8 cellular contexts compared by ENCODE assay signal in the genomic region with DNA sequence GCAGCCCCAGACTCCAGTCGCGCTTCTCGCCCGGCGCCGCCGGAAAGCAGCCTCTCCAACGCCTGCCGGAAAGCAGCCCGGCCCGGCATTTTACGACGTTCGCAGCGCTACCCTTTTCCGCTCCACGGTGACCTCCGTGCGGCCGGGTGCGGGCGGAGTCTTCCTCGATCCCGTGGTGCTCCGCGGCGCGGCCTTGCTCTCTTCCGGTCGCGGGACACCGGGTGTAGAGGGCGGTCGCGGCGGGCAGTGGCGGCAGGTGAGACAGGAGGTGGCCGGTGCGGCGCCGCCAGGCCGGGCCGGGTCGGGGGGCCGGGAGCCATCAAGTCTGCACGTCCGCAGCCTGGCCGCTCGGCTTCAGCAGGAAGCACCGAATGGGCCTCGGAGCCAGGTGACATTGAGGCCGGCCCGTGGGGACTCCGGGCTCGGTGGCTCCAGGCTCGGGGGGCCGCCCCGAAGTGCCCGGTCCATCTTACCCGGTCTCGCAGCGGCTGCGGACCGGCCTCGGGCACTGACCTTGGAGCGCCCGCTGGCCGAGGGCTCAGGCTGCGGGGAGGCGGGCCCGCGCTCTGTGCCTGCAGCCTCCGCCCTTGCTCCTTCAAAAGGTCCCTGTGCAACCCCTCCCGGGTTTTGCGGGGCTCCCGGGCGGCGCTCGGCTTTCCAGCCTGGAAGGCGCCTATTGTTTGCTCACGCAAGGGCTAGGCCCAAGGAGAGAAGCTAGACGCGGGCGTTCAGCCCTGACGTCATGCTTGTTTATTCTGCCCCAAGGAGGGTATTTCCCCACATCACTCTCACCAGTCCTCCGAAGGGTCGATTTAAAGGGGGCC. TPM values are rescaled to one million over a fixed set of nuclear protein-coding genes. Genes with fewer than 3 reads are reported as not detected.
DNase-seq lines count a peak whose midpoint lies in the region; ATAC-seq and TF ChIP-seq lines count a peak whose summit lies in the region.

A gene (plus strand): TSS at position 199 of the 824 bp plus-strand sequence. CDS start 1,511 bp downstream, outside the sequence.
A gene (minus strand): TSS at position 48 of the 824 bp plus-strand sequence. CDS start 249 bp downstream, outside the sequence.

- ATAC-seq in GM21423 (IDR thresholded peaks at IDR 0.05; ENCODE audit: unreplicated experiment) = peak; percentile 73

- H3K4me3 ChIP-seq in HUES48 (ENCODE audit: low read depth, low read length) (peak within 1 kb of the TSS; percentile 95), NT2/D1 (ENCODE audit: insufficient read length, low read depth) (peak within 1 kb of the TSS; percentile 99), endodermal cell (ENCODE audit: low read length) (peak within 1 kb of the TSS; percentile 91)

- H3K27ac ChIP-seq in HUES48 (ENCODE audit: low read depth, low read length) (peak within 1 kb of the TSS; percentile 90), endodermal cell (ENCODE audit: low read depth, low read length) (peak within 1 kb of the TSS; percentile 69)

- H3K9ac ChIP-seq in HUES48 (ENCODE audit: low read depth, low read length) (peak within 1 kb of the TSS; percentile 93), NT2/D1 (ENCODE audit: insufficient read length, low read depth) (peak within 1 kb of the TSS; percentile 100), endodermal cell (ENCODE audit: extremely low read depth, low read length, poor library complexity, severe bottlenecking) (peak within 1 kb of the TSS; percentile 90)

- intact Hi-C loops in Calu3 (cut with micrococcal nuclease; ENCODE audit: unreplicated experiment) = no loop called here

- no TSS peak for BruUV-seq in Calu3 (replicated peaks; lab: Mats Ljungman, UMichigan)

- DNase-seq in Calu3 (peak; percentile 98), NT2/D1 (ENCODE audit: low read depth, low spot score) (peak; percentile 88), endodermal cell (peak; percentile 98), mesenteric fat pad (ENCODE audit: low spot score) (peak; percentile 99)
- peak; percentile 74 for DNase-seq in activated CD8-positive, alpha-beta memory T cell treated with anti-CD3 and anti-CD28 coated beads, Interleukin-2, amount 50 U/mL, for 1 hour (ENCODE audit: extremely low read depth)
- DNase-seq in stimulated activated CD8-positive, alpha-beta memory T cell treated with anti-CD3 and anti-CD28 coated beads, Interleukin-15, amount 100 ng/mL, for 1 hour (ENCODE audit: low read depth) = peak; percentile 85

- H3K4me1 Mint-ChIP-seq in Calu3 (ENCODE audit: low read depth, unreplicated experiment) (peaks cover 23% of the 10 kb centered on the region), endodermal cell (peaks cover 29% of the 10 kb centered on the region)

- peak within 1 kb of the TSS; percentile 77 for H3K27ac Mint-ChIP-seq in Calu3 (ENCODE audit: unreplicated experiment)
- peak within 1 kb of the TSS; percentile 96 for H3K27ac Mint-ChIP-seq in endodermal cell

- H3K4me1 ChIP-seq in HUES48 (ENCODE audit: control insufficient read depth, insufficient read depth, low read length) (peaks cover 3% of the 10 kb centered on the region; the same call in 1 of the 2 replicates), NT2/D1 (ENCODE audit: insufficient read depth, insufficient read length) (peaks cover 7% of the 10 kb centered on the region), endodermal cell (ENCODE audit: control insufficient read depth, insufficient read depth, low read length) (no peaks in the 10 kb centered on the region)

- H3K27me3 Mint-ChIP-seq in Calu3 (ENCODE audit: unreplicated experiment) (no peaks in the 10 kb centered on the region), endodermal cell (ENCODE audit: insufficient read depth) (no peaks in the 10 kb centered on the region)

- H3K9me3 ChIP-seq in HUES48 (ENCODE audit: control insufficient read depth, insufficient read depth, low read length) = no peaks in the 10 kb centered on the region
- H3K9me3 ChIP-seq in NT2/D1 (ENCODE audit: insufficient read depth, low read length) = no peaks in the 10 kb centered on the region
- no peaks in the 10 kb centered on the region for H3K9me3 ChIP-seq in endodermal cell (ENCODE audit: control insufficient read depth, low read length)

- H3K27me3 ChIP-seq in HUES48 (ENCODE audit: control insufficient read depth, insufficient read depth, low read length) (no peaks in the 10 kb centered on the region), NT2/D1 (ENCODE audit: insufficient read depth, insufficient read length) (no peaks in the 10 kb centered on the region), endodermal cell (ENCODE audit: control insufficient read depth, insufficient read depth, low read length, poor library complexity, severe bottlenecking) (no peaks in the 10 kb centered on the region)

- H3K36me3 Mint-ChIP-seq in Calu3 (ENCODE audit: insufficient read depth, unreplicated experiment) (peaks cover 72% of the 10 kb centered on the region), endodermal cell (ENCODE audit: low read depth) (peaks cover 63% of the 10 kb centered on the region)

- WGBS in endodermal cell (ENCODE audit: insufficient coverage in 1 of 2, insufficient read length in 1 of 2), 2 experiments = 0 to 1% methylated on average over 20 to 87 of the region's 87 CpGs

- CTCF ChIA-PET in Calu3 (lab: Charles Lee) = interaction anchor here (0.5 kb wide), 1 partner anchor 1239 kb away, joined by 4 read pairs; no protein-coding TSS in a partner anchor

- H3K36me3 ChIP-seq in HUES48 (ENCODE audit: control insufficient read depth, insufficient read depth, low read length) = peaks cover 64% of the 10 kb centered on the region
- peaks cover 67% of the 10 kb centered on the region for H3K36me3 ChIP-seq in NT2/D1 (ENCODE audit: insufficient read depth, insufficient read length, low read length)
- peaks cover 66% of the 10 kb centered on the region for H3K36me3 ChIP-seq in endodermal cell (ENCODE audit: control insufficient read depth, insufficient read depth, low read length)

- TF ChIP-seq CTCF in Calu3 (IDR thresholded peaks at IDR 0.05; ENCODE audit: unreplicated experiment) (no peak), endodermal cell (conservative IDR thresholded peaks at IDR 0.05) (no peak)

- H3K9me3 Mint-ChIP-seq in Calu3 (ENCODE audit: low read depth, unreplicated experiment) (no peaks in the 10 kb centered on the region), endodermal cell (no peaks in the 10 kb centered on the region)

- H3K4me3 Mint-ChIP-seq in Calu3 (ENCODE audit: low read depth, unreplicated experiment) (peak within 1 kb of the TSS; percentile 93), endodermal cell (peak within 1 kb of the TSS; percentile 78)

RNA-seq across cellular contexts. Expression of the first gene that starts in this region (rescaled TPM):
- total RNA-seq in Calu3 (2022) (609 and 639 TPM in 2 replicates), endodermal cell (100 to 1,000 TPM; 436 to 471 TPM), mesenteric fat pad (419 TPM)
- 553 TPM for polyA plus RNA-seq in endodermal cell (2013, experiment 1 of 2)
- 508 TPM for polyA plus RNA-seq in endodermal cell (2013, experiment 2 of 2)

RNA-seq across cellular contexts. Expression of the second gene that starts in this region (rescaled TPM):
- total RNA-seq in Calu3 (2022) (61.5 and 62.7 TPM in 2 replicates), endodermal cell (10 to 100 TPM; 60.1 to 67.6 TPM), mesenteric fat pad (31.5 TPM)
- polyA plus RNA-seq in endodermal cell (2013, experiment 1 of 2) = 39.9 TPM
- polyA plus RNA-seq in endodermal cell (2013, experiment 2 of 2) = 37.1 TPM

Comparison
In these comparisons a context has a peak if more than half of its experiments do, and no peak if none do; other contexts are left out.
1. Peak in every context shown above with its lines: DNase-seq, ATAC-seq, H3K4me3 ChIP-seq and H3K27ac ChIP-seq.